In genomic region chr20:17530716-17531536, GRCh38 we compare ENCODE assay signal across 8 cellular contexts. TPM values are rescaled to one million over a fixed set of nuclear protein-coding genes. Genes with fewer than 3 reads are reported as not detected.
DNase-seq lines count a peak whose midpoint lies in the region; TF ChIP-seq lines count a peak whose summit lies in the region.

BFSP1 (minus strand) TSS chr20:17531379; CDS start chr20:17531329, 50 bp downstream.

- H3K9me3 ChIP-seq in PC-9 (ENCODE audit: insufficient read depth, low read depth) = no peaks in the 10 kb centered on the region
- H3K9me3 ChIP-seq in tibial nerve = no peaks in the 10 kb centered on the region

- no peaks in the 10 kb centered on the region for H3K36me3 Mint-ChIP-seq in activated naive CD4-positive, alpha-beta T cell treated with anti-CD3 and anti-CD28 coated beads for 36 hours (ENCODE audit: low read depth)

- peaks cover 17% of the 10 kb centered on the region for H3K27me3 Mint-ChIP-seq in activated naive CD4-positive, alpha-beta T cell treated with anti-CD3 and anti-CD28 coated beads for 36 hours (ENCODE audit: low read depth)

- no peaks in the 10 kb centered on the region; the same call in 1 of the 2 replicates for H3F3A ChIP-seq in PC-9 (ENCODE audit: insufficient read depth, low read depth)

- no peaks in the 10 kb centered on the region for H4K20me1 ChIP-seq in PC-9 (ENCODE audit: insufficient read depth)

- POLR2A ChIA-PET in PC-9 (lab: Charles Lee; ENCODE audit: unreplicated experiment) = interaction anchor here (0.5 to 1.1 kb wide), 5 partner anchors 11 to 408 kb away, joined by 3 to 16 read pairs (median 5); partner anchors contain the start of gene RRBP1

- H2AFZ ChIP-seq in PC-9 = peak within 1 kb of the TSS; percentile 81

- H3K4me1 Mint-ChIP-seq in activated naive CD4-positive, alpha-beta T cell treated with anti-CD3 and anti-CD28 coated beads for 36 hours (ENCODE audit: low read depth) = peaks cover 9% of the 10 kb centered on the region

- peak within 1 kb of the TSS; percentile 85 for H3K4me3 Mint-ChIP-seq in activated naive CD4-positive, alpha-beta T cell treated with anti-CD3 and anti-CD28 coated beads for 36 hours

- peak; percentile 92 for DNase-seq in DMS53 (lab: John Stamatoyannopoulos, UW)
- peak; percentile 26 for DNase-seq in HT1080 (ENCODE audit: low read depth)
- DNase-seq in PC-9 = peak; percentile 39 to 70
- peak; percentile 69 for DNase-seq in activated naive CD4-positive, alpha-beta T cell treated with anti-CD3 and anti-CD28 coated beads for 36 hours
- DNase-seq in globus pallidus (ENCODE audit: low spot score) = peak; percentile 50
- peak in 47 of 56 donors; percentile 13 to 83 (median 51) for DNase-seq in nucleus accumbens (lab: John Stamatoyannopoulos, UW)
- DNase-seq in tibial nerve (ENCODE audit: low spot score in 2 of 2) = no peak
- DNase-seq in NK-92 (lab: John Stamatoyannopoulos, UW; ENCODE audit: unreplicated experiment) = no peak

- peak within 1 kb of the TSS; percentile 83 for H3K4me2 ChIP-seq in PC-9

- peaks cover 16% of the 10 kb centered on the region for H3K4me1 ChIP-seq in PC-9 (replicated peaks; ENCODE audit: insufficient read depth)
- peaks cover 0 to 17% (median 2%) of the 10 kb centered on the region in 4 donors for H3K4me1 ChIP-seq in tibial nerve

- TF ChIP-seq POLR2A in tibial nerve (IDR thresholded peaks at IDR 0.05) = no peak

- H3K4me3 ChIP-seq in PC-9 (peak within 1 kb of the TSS; percentile 66), tibial nerve (peak within 1 kb of the TSS; percentile 41 to 65 (median 45))

- TF ChIP-seq EP300 in tibial nerve (IDR thresholded peaks at IDR 0.05) = no peak

- no TSS peak for BruUV-seq in PC-9 (replicated peaks; lab: Mats Ljungman, UMichigan)

- intact Hi-C loops in PC-9 (cut with micrococcal nuclease; ENCODE audit: unreplicated experiment) = no loop called here
- intact Hi-C loops in activated naive CD4-positive, alpha-beta T cell treated with anti-CD3 and anti-CD28 coated beads for 36 hours (cut with micrococcal nuclease) = loop anchor here (1.0 to 2.0 kb wide), 2 partner anchors 27 to 152 kb away; partner anchors contain the start of gene RRBP1

- H3K9me2 ChIP-seq in PC-9 (ENCODE audit: insufficient read depth) = peaks cover 3% of the 10 kb centered on the region; the same call in 1 of the 2 replicates

- no peaks in the 10 kb centered on the region for H3K79me2 ChIP-seq in PC-9 (ENCODE audit: low read depth)

- no peaks in the 10 kb centered on the region for H3K27me3 ChIP-seq in PC-9 (ENCODE audit: insufficient read depth, low read depth)
- no peaks in the 10 kb centered on the region for H3K27me3 ChIP-seq in tibial nerve

- 2 to 4% methylated on average over 57 to 61 of the region's 106 CpGs for WGBS in tibial nerve, 2 donors

- H3K27ac ChIP-seq in PC-9 (no peak within 1 kb of the TSS), tibial nerve (peak within 1 kb of the TSS in 2 of 4 donors; percentile 66 to 78)

- H3K27ac Mint-ChIP-seq in activated naive CD4-positive, alpha-beta T cell treated with anti-CD3 and anti-CD28 coated beads for 36 hours = no peak within 1 kb of the TSS

- no peaks in the 10 kb centered on the region for H3K9me3 Mint-ChIP-seq in activated naive CD4-positive, alpha-beta T cell treated with anti-CD3 and anti-CD28 coated beads for 36 hours

- CTCF ChIA-PET in PC-9 (lab: Charles Lee) = interaction anchor here (0.5 to 0.7 kb wide), 2 partner anchors 26 to 411 kb away, joined by 3 to 8 read pairs; no protein-coding TSS in a partner anchor
- CTCF ChIA-PET in activated naive CD4-positive, alpha-beta T cell treated with anti-CD3 and anti-CD28 coated beads for 36 hours (lab: Charles Lee) = interaction anchor here (0.7 to 2.4 kb wide), 7 partner anchors 14 to 100 kb away, joined by 3 to 10 read pairs (median 5); no protein-coding TSS in a partner anchor

- TF ChIP-seq CTCF in PC-9 (conservative IDR thresholded peaks at IDR 0.05) (no peak), tibial nerve (IDR thresholded peaks at IDR 0.05) (no peak)

- H3K36me3 ChIP-seq in PC-9 (ENCODE audit: low read depth) = no peaks in the 10 kb centered on the region
- no peaks in the 10 kb centered on the region for H3K36me3 ChIP-seq in tibial nerve

RNA-seq across cellular contexts. Expression of gene BFSP1, which starts in this region (rescaled TPM):
- total RNA-seq in HT1080 (2014; rRNA removed; shearing (Covaris generic)) = 0.98 and 1.7 TPM in 2 replicates
- polyA plus RNA-seq in HT1080 (2015; cell fraction: cytosol; rRNA removed) = 2.2 and 2.4 TPM in 2 replicates
- polyA plus RNA-seq in HT1080 (2015; cell fraction: nucleus; rRNA removed) = 0.50 and 0.87 TPM in 2 replicates
- total RNA-seq in PC-9 (2021) (10.4 and 13.8 TPM in 2 replicates), tibial nerve (1 to 10 TPM in 1 of 4 donors, under 1 TPM in 2, not detected in 1; 0.39 to 5.9 (median 0.63) TPM)
- under 1 TPM in 1 of 2 experiments, not detected in 1; 0.19 TPM for total RNA-seq in activated naive CD4-positive, alpha-beta T cell treated with anti-CD3 and anti-CD28 coated beads for 36 hours

Comparison
In these comparisons a context has a peak if more than half of its experiments do, and no peak if none do; other contexts are left out.
1. Peak in DNase-seq in activated naive CD4-positive, alpha-beta T cell treated with anti-CD3 and anti-CD28 coated beads for 36 hours; RNA of the gene not detected or under 1 TPM.
2. DNase-seq: peak in DMS53 (single experiment), HT1080 (single experiment), PC-9 (2 of 2), globus pallidus (single experiment) and nucleus accumbens (47 of 56); none in tibial nerve (0 of 2) and NK-92 (single experiment).